ENCODE assay signal across 13 cellular contexts in the genomic region with DNA sequence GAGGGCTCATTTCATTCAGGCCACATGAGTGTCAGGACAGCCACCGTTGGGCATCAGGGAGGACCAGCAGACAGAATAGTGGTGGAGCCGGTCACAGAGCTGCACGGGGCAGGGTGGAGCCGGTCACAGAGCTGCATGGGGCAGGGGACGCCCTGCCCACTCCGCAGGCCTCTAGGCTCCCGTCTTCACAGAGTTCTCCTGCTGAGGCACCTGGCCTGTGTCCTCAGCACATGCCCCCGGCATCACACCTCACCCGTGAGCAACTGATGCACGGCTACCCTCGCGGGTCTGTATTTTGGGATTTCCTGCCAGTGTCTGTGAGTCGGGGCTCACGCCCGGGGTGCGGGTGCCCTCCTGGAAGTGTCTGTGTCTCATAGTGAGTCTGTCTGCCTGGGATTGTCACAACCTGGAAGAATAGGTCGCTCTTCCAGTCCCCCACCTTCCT.
"Had no signal": no experiment of that assay in that cellular context is flagged by ENCODE, and none has a peak within 500 bp of the region (broad histone marks: within the 10 kb centered on the region; RNA-seq: fewer than 3 reads in every experiment).

No MANE protein-coding gene starts in this region.

- H3K9me3 ChIP-seq: neutrophil had no signal

- H3K4me3 ChIP-seq: hepatocyte, lung, smooth muscle cell had no signal

- H3K36me3 Mint-ChIP-seq: naive B cell had no signal

- H3K4me1 ChIP-seq: foreskin keratinocyte had no signal

- H3K27ac ChIP-seq: foreskin keratinocyte, hepatocyte, neutrophil had no signal

- H3K27ac Mint-ChIP-seq: dendritic cell treated with granulocyte-macrophage colony-stimulating factor and Interleukin-4, amounts not matched to agents 40 ng/mL and 50 ng/mL, for 4 days; endodermal cell; naive B cell; nephron had no signal

- H3K4me2 ChIP-seq: hepatocyte, smooth muscle cell had no signal

- H3K4me1 Mint-ChIP-seq: central memory CD8-positive, alpha-beta T cell; endodermal cell; naive B cell; nephron had no signal

- H3K4me3 Mint-ChIP-seq: central memory CD8-positive, alpha-beta T cell; dendritic cell treated with granulocyte-macrophage colony-stimulating factor and Interleukin-4, amounts not matched to agents 40 ng/mL and 50 ng/mL, for 4 days; endodermal cell; naive B cell; nephron had no signal

- DNase-seq: foreskin keratinocyte, kidney glomerular epithelial cell had no signal

- H2AFZ ChIP-seq: hepatocyte had no signal

- H3K27me3 ChIP-seq: foreskin keratinocyte, hepatocyte had no signal

- FAIRE-seq: colon, endothelial cell of umbilical vein had no signal

- H3K9me3 Mint-ChIP-seq: central memory CD8-positive, alpha-beta T cell; dendritic cell treated with granulocyte-macrophage colony-stimulating factor and Interleukin-4, amounts not matched to agents 40 ng/mL and 50 ng/mL, for 4 days; endodermal cell; naive B cell; nephron had no signal

- H3K27me3 Mint-ChIP-seq: central memory CD8-positive, alpha-beta T cell had no signal

- H3K36me3 ChIP-seq: neutrophil had no signal

- H3K79me2 ChIP-seq: hepatocyte had no signal
